8 cellular contexts compared by ENCODE assay signal in the genomic region with DNA sequence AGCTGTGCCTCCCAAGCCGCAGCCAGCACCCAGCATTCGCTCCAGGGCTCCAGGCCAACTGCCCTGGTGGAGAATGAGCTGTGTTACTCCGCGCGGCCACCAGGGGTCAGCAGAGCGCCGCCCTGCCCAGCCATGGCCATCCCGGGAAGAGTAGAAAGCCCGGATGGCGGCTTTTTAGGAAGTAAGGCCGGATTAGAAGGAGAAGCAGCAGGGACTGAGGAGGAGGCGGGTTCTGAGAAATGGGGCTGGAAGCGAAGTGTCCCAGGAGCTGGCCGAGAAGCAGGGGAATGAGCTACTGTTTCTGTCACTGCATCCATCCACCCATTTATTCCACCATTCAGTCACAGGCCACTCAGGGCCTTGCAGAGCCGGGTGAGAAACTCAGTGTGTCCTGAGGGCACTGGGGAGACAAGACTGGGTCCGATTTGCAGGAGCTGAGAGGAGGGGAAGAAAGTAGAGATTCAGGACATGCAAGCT. TPM values are rescaled to one million over a fixed set of nuclear protein-coding genes. Genes with fewer than 3 reads are reported as not detected.
DNase-seq lines count a peak whose midpoint lies in the region; ATAC-seq and TF ChIP-seq lines count a peak whose summit lies in the region.

No MANE protein-coding gene starts in this region.

- no peak overlapping the region for H3K27ac ChIP-seq in caudate nucleus (ENCODE audit: low read depth, low read length)

- ATAC-seq in left lobe of liver (peak; percentile 100), HG03432 (IDR thresholded peaks at IDR 0.05; ENCODE audit: unreplicated experiment) (no peak)

- TF ChIP-seq CTCF in GM13976 (IDR thresholded peaks at IDR 0.05; ENCODE audit: borderline replicate concordance, control extremely low read depth, extremely low read depth, insufficient read depth, missing control alignments) = peak; percentile 97

- in situ Hi-C loops in ACHN (cut with HindIII; ENCODE audit: low pct_ligation_motif_present, low pct_unique_long_range_greater_than_20kb, low sequenced_read_pairs) = no loop called here
- in situ Hi-C loops in GM13976 (cut with MboI; ENCODE audit: low sequenced_read_pairs, unreplicated experiment) = no loop called here

- peak; percentile 68 for DNase-seq in ACHN
- DNase-seq in GM13976 (ENCODE audit: low spot score) = peak; percentile 85
- peak; percentile 71 for DNase-seq in NCI-H2171 treated with DMSO at 0.1 percent for 48 hours (lab: John Stamatoyannopoulos, UW)
- DNase-seq in activated CD4-positive, CD25-positive, alpha-beta regulatory T cell treated with anti-CD3 and anti-CD28 coated beads, Interleukin-2, amount 50 U/mL, for 72 hours = peak; percentile 79
- peak in 59 of 61 donors; percentile 7 to 81 (median 63) for DNase-seq in caudate nucleus (lab: John Stamatoyannopoulos, UW)
- peak; percentile 87 for DNase-seq in left lobe of liver (ENCODE audit: low spot score)
- peak; percentile 65 for DNase-seq in stimulated activated CD4-positive, alpha-beta T cell treated with anti-CD3 and anti-CD28 coated beads, Interleukin-4, amount 100 ng/mL, for 1 hour

RNA-seq across cellular contexts. Expression of gene NPAS1, which starts 6.6 kb away (rescaled TPM):
- total RNA-seq in left lobe of liver = 0.08 TPM

RNA-seq across cellular contexts. Expression of gene TMEM160, which starts 35.3 kb away (rescaled TPM):
- 19.2 TPM for total RNA-seq in left lobe of liver
